ENCODE assay signal across 9 cellular contexts in the genomic region with DNA sequence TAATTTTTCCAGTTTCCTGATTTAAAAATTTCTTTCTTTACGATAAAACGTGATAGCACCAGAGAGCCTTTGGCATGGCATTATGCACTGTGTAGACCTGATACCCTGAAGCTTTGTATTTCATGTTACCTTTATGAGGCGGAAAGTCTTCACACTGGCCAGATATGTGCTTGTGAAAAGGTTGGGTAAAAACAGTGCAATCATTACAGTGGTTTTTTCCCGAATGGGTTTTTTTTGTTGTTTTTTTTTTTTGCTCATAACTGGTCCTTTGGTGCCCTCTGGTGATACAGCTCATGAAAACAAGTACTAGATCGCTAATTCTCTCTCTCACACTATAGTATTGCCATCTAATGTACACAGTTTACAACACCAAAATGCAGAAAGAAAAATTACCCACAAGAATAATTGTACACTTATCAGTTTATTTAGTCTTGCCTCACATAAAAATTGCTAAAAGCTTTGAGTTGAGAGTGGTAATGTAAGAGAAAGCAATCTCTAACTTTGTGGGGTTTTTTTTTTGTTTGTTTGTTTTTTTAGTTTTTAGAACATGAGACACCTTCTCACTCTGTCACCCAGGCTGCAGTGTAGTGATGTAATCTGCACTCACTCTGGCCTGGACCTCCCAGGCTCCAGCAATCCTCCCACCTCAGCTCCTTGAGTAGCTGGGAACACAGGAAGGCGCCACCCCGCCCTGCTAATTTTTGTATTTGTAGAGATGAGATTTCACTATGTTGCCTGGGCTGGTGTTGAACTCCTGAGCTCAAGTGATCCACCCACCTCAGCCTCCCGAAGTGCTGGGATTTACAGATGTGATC. TPM values are rescaled to one million over a fixed set of nuclear protein-coding genes. Genes with fewer than 3 reads are reported as not detected.
DNase-seq lines count a peak whose midpoint lies in the region; ATAC-seq, FAIRE-seq and TF ChIP-seq lines count a peak whose summit lies in the region.
"Had no signal": no experiment of that assay in that cellular context is flagged by ENCODE, and none has a peak within 500 bp of the region (broad histone marks: within the 10 kb centered on the region; RNA-seq: fewer than 3 reads in every experiment).

No MANE protein-coding gene starts in this region.

- H3K27ac ChIP-seq in CD4-positive, alpha-beta memory T cell (ENCODE audit: low read depth, low read length), result no peak overlapping the region
- H3K27ac ChIP-seq in pancreas, result no peak overlapping the region
- H3K27ac ChIP-seq: SJCRH30 had no signal

- peak; percentile 69 for TF ChIP-seq CTCF in fibroblast of villous mesenchyme (IDR thresholded peaks at IDR 0.05; ENCODE audit: insufficient read depth, low read depth, low read length)
- peak in 3 of 4 donors; percentile 22 to 42 (median 34) for TF ChIP-seq CTCF in pancreas (IDR thresholded peaks at IDR 0.05)

- 39 to 44% methylated on average over 8 of the region's 8 CpGs for WGBS in pancreas, 2 donors

- H3K4me3 ChIP-seq in CD4-positive, alpha-beta memory T cell (ENCODE audit: low read length in 2 of 2), result no peak overlapping the region
- H3K4me3 ChIP-seq in fibroblast of villous mesenchyme (ENCODE audit: low read depth, low read length), result no peak overlapping the region
- H3K4me3 ChIP-seq in pancreas, result no peak overlapping the region
- H3K4me3 ChIP-seq: SJCRH30 had no signal

- peaks cover 0 to 14% (median 6%) of the 10 kb centered on the region in 4 donors for H3K4me1 Mint-ChIP-seq in CD4-positive, alpha-beta memory T cell

- H3K27me3 Mint-ChIP-seq in CD4-positive, alpha-beta memory T cell, result no peaks in the 10 kb centered on the region

- DNase-seq in CD4-positive, alpha-beta memory T cell, result peak in 4 of 5 donors; percentile 20 to 46 (median 38)
- DNase-seq in SW480 (ENCODE audit: low spot score) (peak; percentile 8), fibroblast of villous mesenchyme (ENCODE audit: low read depth) (peak; percentile 75), pancreas (no peak), mesenteric fat pad (ENCODE audit: low spot score) (no peak)
- DNase-seq in activated CD4-positive, CD25-positive, alpha-beta regulatory T cell treated with anti-CD3 and anti-CD28 coated beads, Interleukin-2, amount 50 U/mL, for 72 hours, result no peak

- H3K27me3 ChIP-seq in CD4-positive, alpha-beta memory T cell (ENCODE audit: insufficient read depth, low read length), result no peaks in the 10 kb centered on the region
- H3K27me3 ChIP-seq in pancreas, result no peaks in the 10 kb centered on the region
- H3K27me3 ChIP-seq: SJCRH30 had no signal

- ATAC-seq in GM18873 (IDR thresholded peaks at IDR 0.05; ENCODE audit: low FRiP score, unreplicated experiment) (peak; percentile 70), HG03469 (IDR thresholded peaks at IDR 0.05; ENCODE audit: unreplicated experiment) (peak; percentile 86), pancreas (peak; percentile 67 to 93 (median 87))

- peaks cover 4% of the 10 kb centered on the region for H3K4me1 ChIP-seq in CD4-positive, alpha-beta memory T cell (ENCODE audit: insufficient read depth, low read length)
- H3K4me1 ChIP-seq in pancreas, result peaks cover 0 to 4% (median 0%) of the 10 kb centered on the region in 3 donors
- H3K4me1 ChIP-seq: SJCRH30 had no signal

- H3K4me3 Mint-ChIP-seq in CD4-positive, alpha-beta memory T cell, result peak overlapping the region in 1 of 8 donors; percentile 36

- POLR2A ChIA-PET in CD4-positive, alpha-beta memory T cell (lab: Charles Lee; ENCODE audit: partially characterized antibody), result no interaction called here

- H3K27ac Mint-ChIP-seq in CD4-positive, alpha-beta memory T cell, result no peak overlapping the region

- H3K36me3 ChIP-seq in CD4-positive, alpha-beta memory T cell (ENCODE audit: insufficient read depth, low read length), result no peaks in the 10 kb centered on the region
- no peaks in the 10 kb centered on the region for H3K36me3 ChIP-seq in pancreas
- H3K36me3 ChIP-seq: SJCRH30 had no signal

- peak; percentile 86 for FAIRE-seq in pancreas (lab: Jason Lieb, UNC)

- peaks cover 0 to 20% (median 16%) of the 10 kb centered on the region in 8 donors for H3K9me3 Mint-ChIP-seq in CD4-positive, alpha-beta memory T cell

- H3K36me3 Mint-ChIP-seq in CD4-positive, alpha-beta memory T cell, result peaks cover 16 to 24% of the 10 kb centered on the region in 2 donors

- intact Hi-C loops in CD4-positive, alpha-beta memory T cell (cut with micrococcal nuclease), result loop anchor here (1.0 to 5.0 kb wide), 2 partner anchors 191 to 1974 kb away; no protein-coding TSS in a partner anchor
- intact Hi-C loops in pancreas (cut with DNase I), result loop anchor here in 1 of 3 donors (10.0 kb wide), 1 partner anchor 306 kb away; no protein-coding TSS in a partner anchor

- CTCF ChIA-PET in CD4-positive, alpha-beta memory T cell (lab: Charles Lee; ENCODE audit: partially characterized antibody), result interaction anchor here (0.6 to 3.6 kb wide), 24 partner anchors 9 to 1198 kb away, joined by 3 to 36 read pairs (median 3); no protein-coding TSS in a partner anchor

- H3K9me3 ChIP-seq in CD4-positive, alpha-beta memory T cell (ENCODE audit: control insufficient read depth in 1 of 2, low read length in 2 of 2), result peaks cover 0 to 12% of the 10 kb centered on the region in 2 donors
- H3K9me3 ChIP-seq in pancreas, result no peaks in the 10 kb centered on the region
- H3K9me3 ChIP-seq: SJCRH30 had no signal

RNA-seq across cellular contexts. Expression of a gene that starts 21.3 kb away (rescaled TPM):
- total RNA-seq in CD4-positive, alpha-beta memory T cell, result 100 to 1,000 TPM; 193 to 207 TPM
- polyA plus RNA-seq in CD4-positive, alpha-beta memory T cell, result 10 to 100 TPM; 62.4 to 74.7 TPM
- total RNA-seq in fibroblast of villous mesenchyme, result 148 and 154 TPM in 2 replicates
- 100 to 1,000 TPM in 5 of 6 donors, 10 to 100 TPM in 1; 97.9 to 166 (median 144) TPM for total RNA-seq in pancreas
- 10 to 100 TPM; 24.2 to 31.3 TPM for polyA plus RNA-seq in pancreas
- total RNA-seq in mesenteric fat pad, result 134 TPM

Comparison
In these comparisons a context has a peak if more than half of its experiments do, and no peak if none do; other contexts are left out.
1. DNase-seq: peak in CD4-positive, alpha-beta memory T cell (4 of 5), SW480 (single experiment) and fibroblast of villous mesenchyme (single experiment); none in pancreas (0 of 6), mesenteric fat pad (single experiment) and activated CD4-positive, CD25-positive, alpha-beta regulatory T cell treated with anti-CD3 and anti-CD28 coated beads, Interleukin-2, amount 50 U/mL, for 72 hours (single experiment).
2. Peak in every context shown above with its lines, with median percentiles within 50 percentile points of each other: ATAC-seq.